23 cellular contexts compared by ENCODE assay signal in genomic region chr10:59314284-59314683, GRCh38. TPM values are rescaled to one million over a fixed set of nuclear protein-coding genes. Genes with fewer than 3 reads are reported as not detected.
A peak's percentile ranks its signal among the peaks of the same experiment; 100 is the strongest.
DNase-seq lines count a peak whose midpoint lies in the region; ATAC-seq and TF ChIP-seq lines count a peak whose summit lies in the region.
"Had no signal": no experiment of that assay in that cellular context is flagged by ENCODE, and none has a peak within 500 bp of the region (broad histone marks: within the 10 kb centered on the region; RNA-seq: fewer than 3 reads in every experiment).

No MANE protein-coding gene starts in this region.

- peaks cover 38% of the 10 kb centered on the region for H3K4me1 Mint-ChIP-seq in nephron
- H3K4me1 Mint-ChIP-seq: CD4-positive, CD25-positive, alpha-beta regulatory T cell; GM23338 had no signal

- no peaks in the 10 kb centered on the region for H3K27me3 Mint-ChIP-seq in nephron (ENCODE audit: low read depth)
- H3K27me3 Mint-ChIP-seq: CD4-positive, CD25-positive, alpha-beta regulatory T cell had no signal

- H3K27ac ChIP-seq in cingulate gyrus (ENCODE audit: low read depth, low read length) (peak overlapping the region; percentile 13), heart left ventricle (peak overlapping the region in 8 of 12 donors; percentile 4 to 75 (median 20)), substantia nigra (ENCODE audit: low read depth, low read length, poor library complexity, severe bottlenecking) (peak overlapping the region; percentile 49), sigmoid colon (no peak overlapping the region)
- H3K27ac ChIP-seq: BLaER1, RWPE1, SK-N-MC had no signal

- no peak for TF ChIP-seq EP300 in sigmoid colon (IDR thresholded peaks at IDR 0.05)

- TF ChIP-seq POLR2A in heart left ventricle (IDR thresholded peaks at IDR 0.05), result no peak
- TF ChIP-seq POLR2A in sigmoid colon (IDR thresholded peaks at IDR 0.05), result no peak

- TF ChIP-seq CTCF in heart left ventricle (IDR thresholded peaks at IDR 0.05) (no peak), nephron (IDR thresholded peaks at IDR 0.05; ENCODE audit: unreplicated experiment in 3 of 3) (no peak), sigmoid colon (IDR thresholded peaks at IDR 0.05) (no peak)

- H3K4me3 ChIP-seq in heart left ventricle (no peak overlapping the region), sigmoid colon (no peak overlapping the region)
- H3K4me3 ChIP-seq: BLaER1, GM23338, MG63, SK-N-MC had no signal

- H3K36me3 ChIP-seq in heart left ventricle (no peaks in the 10 kb centered on the region), sigmoid colon (no peaks in the 10 kb centered on the region)
- H3K36me3 ChIP-seq: BLaER1, MG63 had no signal

- no peaks in the 10 kb centered on the region for H3K36me3 Mint-ChIP-seq in nephron (ENCODE audit: low read depth)
- H3K36me3 Mint-ChIP-seq: CD4-positive, CD25-positive, alpha-beta regulatory T cell had no signal

- ATAC-seq in heart left ventricle (no peak), GM21825 (IDR thresholded peaks at IDR 0.05; ENCODE audit: unreplicated experiment) (no peak)
- ATAC-seq: GM23338, Panc1 had no signal

- peak overlapping the region in 2 of 3 experiments; percentile 19 to 27 for H3K27ac Mint-ChIP-seq in nephron
- H3K27ac Mint-ChIP-seq: CD4-positive, CD25-positive, alpha-beta regulatory T cell; GM23338; H9 had no signal

- H3K9me3 Mint-ChIP-seq in nephron, result no peaks in the 10 kb centered on the region
- H3K9me3 Mint-ChIP-seq: GM23338, H9 had no signal

- intact Hi-C loops in heart left ventricle (cut with DNase I) (loop anchor here in 2 of 10 donors (5.0 to 10.0 kb wide), 2 partner anchors 48 to 51 kb away; partner anchors contain the start of gene FAM13C (in 2 of the 2)), sigmoid colon (cut with DNase I) (no loop called here)

- H3K27me3 ChIP-seq in heart left ventricle (no peaks in the 10 kb centered on the region), sigmoid colon (no peaks in the 10 kb centered on the region)
- H3K27me3 ChIP-seq: BLaER1, MG63 had no signal

- H3K9me3 ChIP-seq in heart left ventricle, result no peaks in the 10 kb centered on the region
- H3K9me3 ChIP-seq in sigmoid colon, result no peaks in the 10 kb centered on the region
- H3K9me3 ChIP-seq: BLaER1, MG63 had no signal

- H3K4me1 ChIP-seq in heart left ventricle (peaks cover 0 to 80% (median 44%) of the 10 kb centered on the region in 12 donors), sigmoid colon (peaks cover 0 to 34% (median 13%) of the 10 kb centered on the region in 4 donors)

- DNase-seq in heart left ventricle (no peak), substantia nigra (lab: John Stamatoyannopoulos, UW) (no peak), HT-29 (ENCODE audit: low spot score) (no peak), sigmoid colon (no peak)
- no peak for DNase-seq in activated CD8-positive, alpha-beta memory T cell treated with anti-CD3 and anti-CD28 coated beads, Interleukin-2, amount 50 U/mL, for 4 hours
- DNase-seq: CD4-positive, CD25-positive, alpha-beta regulatory T cell; COR-L47; DMS53; H9; IMR-90; KG1; MG63; NCI-H2029; NCI-H69; SIG-M5 had no signal

- WGBS in heart left ventricle, 4 donors, result 61 to 82% (median 76%) methylated on average over 2 of the region's 2 CpGs
- WGBS in sigmoid colon, 2 donors, result 94 to 95% methylated on average over 2 of the region's 2 CpGs

- no peak overlapping the region for H3K4me3 Mint-ChIP-seq in nephron
- H3K4me3 Mint-ChIP-seq: CD4-positive, CD25-positive, alpha-beta regulatory T cell; GM23338; H9 had no signal

RNA-seq across cellular contexts. Expression of gene FAM13C, which starts 48.1 kb away (rescaled TPM):
- total RNA-seq in heart left ventricle (10 to 100 TPM in 2 of 9 donors, 1 to 10 TPM in 7; 3.6 to 12.4 (median 8.5) TPM), sigmoid colon (10 to 100 TPM; 13.8 to 33.9 (median 22.7) TPM)
- polyA plus RNA-seq in heart left ventricle (1 to 10 TPM in 1 of 2 donors, under 1 TPM in 1; 1.00 to 3.0 TPM), sigmoid colon (1 to 10 TPM in 2 of 3 donors, under 1 TPM in 1; 0.92 to 2.6 (median 2.4) TPM)
- not detected in 2 replicates for total RNA-seq in HT-29 (2014; rRNA removed; shearing (Covaris generic))
- total RNA-seq: CD4-positive, CD25-positive, alpha-beta regulatory T cell had no signal
- polyA plus RNA-seq: CD4-positive, CD25-positive, alpha-beta regulatory T cell had no signal

Comparison
In these comparisons a context has a peak if more than half of its experiments do, and no peak if none do; other contexts are left out.
1. H3K27ac ChIP-seq: peak in cingulate gyrus (single experiment), heart left ventricle (8 of 12) and substantia nigra (single experiment); none in sigmoid colon (0 of 4).